In genomic region chr6:14932485-14933178, GRCh38 we compare ENCODE assay signal across 14 cellular contexts.
DNase-seq lines count a peak whose midpoint lies in the region; TF ChIP-seq lines count a peak whose summit lies in the region.
"Had no signal": no experiment of that assay in that cellular context is flagged by ENCODE, and none has a peak within 500 bp of the region (broad histone marks: within the 10 kb centered on the region; RNA-seq: fewer than 3 reads in every experiment).

No MANE protein-coding gene starts in this region.

- peaks cover 11% of the 10 kb centered on the region for H3K4me1 Mint-ChIP-seq in activated CD4-positive, alpha-beta memory T cell treated with anti-CD3 and anti-CD28 coated beads, Interleukin-2, amount 10 ng/mL, durations not matched to agents 7 days and 5 days
- H3K4me1 Mint-ChIP-seq in endodermal cell = peaks cover 8% of the 10 kb centered on the region

- no peaks in the 10 kb centered on the region for H3K36me3 Mint-ChIP-seq in activated CD4-positive, alpha-beta memory T cell treated with anti-CD3 and anti-CD28 coated beads, Interleukin-2, amount 10 ng/mL, durations not matched to agents 7 days and 5 days (ENCODE audit: low read depth)
- no peaks in the 10 kb centered on the region for H3K36me3 Mint-ChIP-seq in endodermal cell (ENCODE audit: low read depth)

- TF ChIP-seq CTCF in HEK293 (tag by site-specific recombination; IDR thresholded peaks at IDR 0.05) (no peak), endodermal cell (conservative IDR thresholded peaks at IDR 0.05) (no peak)

- no peaks in the 10 kb centered on the region for H3K9me3 Mint-ChIP-seq in activated CD4-positive, alpha-beta memory T cell treated with anti-CD3 and anti-CD28 coated beads, Interleukin-2, amount 10 ng/mL, durations not matched to agents 7 days and 5 days
- no peaks in the 10 kb centered on the region for H3K9me3 Mint-ChIP-seq in endodermal cell

- no peaks in the 10 kb centered on the region for H3K9me3 ChIP-seq in HEK293 (ENCODE audit: control insufficient read depth, insufficient read depth, low read depth, low read length)
- no peaks in the 10 kb centered on the region for H3K9me3 ChIP-seq in NT2/D1 (ENCODE audit: insufficient read depth, low read length)
- H3K9me3 ChIP-seq in endodermal cell (ENCODE audit: control insufficient read depth, low read length) = no peaks in the 10 kb centered on the region
- H3K9me3 ChIP-seq: heart right ventricle, testis had no signal

- no peaks in the 10 kb centered on the region for H3K27me3 Mint-ChIP-seq in activated CD4-positive, alpha-beta memory T cell treated with anti-CD3 and anti-CD28 coated beads, Interleukin-2, amount 10 ng/mL, durations not matched to agents 7 days and 5 days
- no peaks in the 10 kb centered on the region for H3K27me3 Mint-ChIP-seq in endodermal cell (ENCODE audit: insufficient read depth)

- H3K36me3 ChIP-seq in HEK293 (ENCODE audit: control insufficient read depth in 2 of 2, insufficient read depth in 1 of 2, low read length in 2 of 2) = no peaks in the 10 kb centered on the region
- H3K36me3 ChIP-seq in NT2/D1 (ENCODE audit: insufficient read depth, insufficient read length, low read length) = no peaks in the 10 kb centered on the region
- no peaks in the 10 kb centered on the region for H3K36me3 ChIP-seq in endodermal cell (ENCODE audit: control insufficient read depth, insufficient read depth, low read length)
- H3K36me3 ChIP-seq: heart right ventricle had no signal

- POLR2A ChIA-PET in HEK293 (lab: Yijun Ruan, JAX) = no interaction called here
- POLR2A ChIA-PET in activated CD4-positive, alpha-beta memory T cell treated with anti-CD3 and anti-CD28 coated beads, Interleukin-2, amount 10 ng/mL, durations not matched to agents 7 days and 5 days (lab: Charles Lee) = no interaction called here

- H3K9ac ChIP-seq in NT2/D1 (ENCODE audit: insufficient read length, low read depth) (peak overlapping the region; percentile 61), endodermal cell (ENCODE audit: extremely low read depth, low read length, poor library complexity, severe bottlenecking) (no peak overlapping the region)

- WGBS in endodermal cell (ENCODE audit: insufficient coverage in 1 of 2, insufficient read length in 1 of 2), 2 experiments = 75 to 93% methylated on average over 3 to 7 of the region's 7 CpGs

- H3K27ac Mint-ChIP-seq in activated CD4-positive, alpha-beta memory T cell treated with anti-CD3 and anti-CD28 coated beads, Interleukin-2, amount 10 ng/mL, durations not matched to agents 7 days and 5 days = no peak overlapping the region
- H3K27ac Mint-ChIP-seq in endodermal cell = no peak overlapping the region

- no peaks in the 10 kb centered on the region for H3K27me3 ChIP-seq in NT2/D1 (ENCODE audit: insufficient read depth, insufficient read length)
- H3K27me3 ChIP-seq in endodermal cell (ENCODE audit: control insufficient read depth, insufficient read depth, low read length, poor library complexity, severe bottlenecking) = no peaks in the 10 kb centered on the region
- H3K27me3 ChIP-seq: heart right ventricle, testis had no signal

- H3K4me3 ChIP-seq in HEK293 (ENCODE audit: low read depth, low read length) = no peak overlapping the region
- H3K4me3 ChIP-seq in NT2/D1 (ENCODE audit: insufficient read length, low read depth) = no peak overlapping the region
- no peak overlapping the region for H3K4me3 ChIP-seq in endodermal cell (ENCODE audit: low read length)
- H3K4me3 ChIP-seq: heart right ventricle, skin epidermis, testis had no signal

- DNase-seq in NT2/D1 (ENCODE audit: low read depth, low spot score) (no peak), ecto neural progenitor cell (ENCODE audit: low spot score) (peak; percentile 51), pons (ENCODE audit: low spot score) (peak; percentile 90), NCI-H2196 treated with DMSO at 0.1 percent for 48 hours (lab: John Stamatoyannopoulos, UW; ENCODE audit: unreplicated experiment) (no peak), endodermal cell (no peak)
- no peak for DNase-seq in activated CD4-positive, alpha-beta memory T cell treated with anti-CD3 and anti-CD28 coated beads, Interleukin-2, amount 10 ng/mL, durations not matched to agents 7 days and 5 days
- no peak for DNase-seq in activated CD4-positive, alpha-beta T cell treated with anti-CD3 and anti-CD28 coated beads for 1 hour
- DNase-seq: HCEC 1CT, heart right ventricle, T-helper 2 cell, testis had no signal

- CTCF ChIA-PET in HEK293 (lab: Yijun Ruan, JAX) = interaction anchor here (0.6 kb wide), 2 partner anchors 106 to 380 kb away, joined by 3 read pairs; no protein-coding TSS in a partner anchor
- CTCF ChIA-PET in activated CD4-positive, alpha-beta memory T cell treated with anti-CD3 and anti-CD28 coated beads, Interleukin-2, amount 10 ng/mL, durations not matched to agents 7 days and 5 days (lab: Charles Lee) = no interaction called here

- no peak overlapping the region for H3K27ac ChIP-seq in HEK293 (ENCODE audit: extremely low read depth, low read depth, low read length)
- no peak overlapping the region for H3K27ac ChIP-seq in endodermal cell (ENCODE audit: low read depth, low read length)
- H3K27ac ChIP-seq: heart right ventricle, testis had no signal

- no peaks in the 10 kb centered on the region for H3K4me1 ChIP-seq in HEK293 (ENCODE audit: control insufficient read depth, insufficient read depth, low read length)
- peaks cover 2% of the 10 kb centered on the region for H3K4me1 ChIP-seq in NT2/D1 (ENCODE audit: insufficient read depth, insufficient read length)
- no peaks in the 10 kb centered on the region for H3K4me1 ChIP-seq in endodermal cell (ENCODE audit: control insufficient read depth, insufficient read depth, low read length)
- H3K4me1 ChIP-seq: testis had no signal

- no peak overlapping the region for H3K4me3 Mint-ChIP-seq in activated CD4-positive, alpha-beta memory T cell treated with anti-CD3 and anti-CD28 coated beads, Interleukin-2, amount 10 ng/mL, durations not matched to agents 7 days and 5 days
- H3K4me3 Mint-ChIP-seq in endodermal cell = no peak overlapping the region
- H3K4me3 Mint-ChIP-seq: CD14-positive monocyte had no signal

TF ChIP-seq in HEK293, 187 proteins besides CTCF, POLR2A, EP300 and RAD21:
- TF ChIP-seq GLIS1 (tag by site-specific recombination; IDR thresholded peaks at IDR 0.05) = peak; percentile 47; the same call in 1 of the 2 replicates
- TF ChIP-seq PRDM4 (tag by site-specific recombination; IDR thresholded peaks at IDR 0.05) = no peak
- TF ChIP-seq ZNF211 (tag by site-specific recombination; IDR thresholded peaks at IDR 0.05; ENCODE audit: low read depth) = no peak
- no peak for TF ChIP-seq ZNF391 (tag by site-specific recombination; IDR thresholded peaks at IDR 0.05; ENCODE audit: borderline replicate concordance, low read depth)
- no peak for TF ChIP-seq ZNF645 (tag by site-specific recombination; IDR thresholded peaks at IDR 0.05)
- no peak for TF ChIP-seq ZNF629 (tag by site-specific recombination; IDR thresholded peaks at IDR 0.05)
- no peak for TF ChIP-seq ZNF174 (tag by site-specific recombination; IDR thresholded peaks at IDR 0.05)

Comparison
In these comparisons a context has a peak if more than half of its experiments do, and no peak if none do; other contexts are left out.
1. DNase-seq: peak in ecto neural progenitor cell (single experiment) and pons (single experiment); none in NT2/D1 (single experiment), NCI-H2196 treated with DMSO at 0.1 percent for 48 hours (single experiment), activated CD4-positive, alpha-beta memory T cell treated with anti-CD3 and anti-CD28 coated beads, Interleukin-2, amount 10 ng/mL, durations not matched to agents 7 days and 5 days (single experiment), endodermal cell (single experiment) and activated CD4-positive, alpha-beta T cell treated with anti-CD3 and anti-CD28 coated beads for 1 hour (single experiment).